ENCODE assay signal across 8 cellular contexts in genomic region chr9:15142903-15143534, GRCh38.
DNase-seq lines count a peak whose midpoint lies in the region; ATAC-seq and TF ChIP-seq lines count a peak whose summit lies in the region.

No MANE protein-coding gene starts in this region.

- H3K4me1 ChIP-seq in MM.1S (ENCODE audit: low read length) (no peaks in the 10 kb centered on the region), neural progenitor cell (peaks cover 28% of the 10 kb centered on the region)

- H3K9me3 ChIP-seq in MM.1S (replicated peaks; ENCODE audit: insufficient read depth, low read length) (no peaks in the 10 kb centered on the region), neural progenitor cell (ENCODE audit: low read depth) (no peaks in the 10 kb centered on the region)

- peaks cover 2% of the 10 kb centered on the region for H3K27me3 Mint-ChIP-seq in neural progenitor cell (ENCODE audit: insufficient read depth, low read depth)

- H3K27me3 ChIP-seq in MM.1S (replicated peaks; ENCODE audit: insufficient read depth, low read length) (no peaks in the 10 kb centered on the region), neural progenitor cell (no peaks in the 10 kb centered on the region)

- H3F3A ChIP-seq in MM.1S (ENCODE audit: insufficient read depth, low read length), result no peaks in the 10 kb centered on the region
- H3F3A ChIP-seq in neural progenitor cell (ENCODE audit: low read depth), result peaks cover 21% of the 10 kb centered on the region

- H3K9me2 ChIP-seq in MM.1S (replicated peaks; ENCODE audit: insufficient read depth, low read length), result no peaks in the 10 kb centered on the region

- no peaks in the 10 kb centered on the region for H3K36me3 ChIP-seq in MM.1S (replicated peaks; ENCODE audit: insufficient read depth, low read length)
- H3K36me3 ChIP-seq in neural progenitor cell, result no peaks in the 10 kb centered on the region

- no peak overlapping the region for H3K9ac ChIP-seq in MM.1S (ENCODE audit: low read length)
- H3K9ac ChIP-seq in neural progenitor cell, result no peak overlapping the region

- H3K27ac ChIP-seq in MM.1S (ENCODE audit: low read length), result no peak overlapping the region
- no peak overlapping the region for H3K27ac ChIP-seq in neural progenitor cell

- H3K4me1 Mint-ChIP-seq in neural progenitor cell, result peaks cover 20% of the 10 kb centered on the region

- H2AFZ ChIP-seq in MM.1S (ENCODE audit: low read length) (no peak overlapping the region), neural progenitor cell (replicated peaks) (no peak overlapping the region)

- H3K4me2 ChIP-seq in MM.1S (ENCODE audit: low read depth, low read length) (no peak overlapping the region), neural progenitor cell (no peak overlapping the region)

- H3K4me3 ChIP-seq in AG09309 (ENCODE audit: control insufficient read depth, low read depth, low read length) (no peak overlapping the region), GM12875 (ENCODE audit: low read depth, low read length) (no peak overlapping the region), MM.1S (ENCODE audit: low read length) (no peak overlapping the region), fibroblast of mammary gland (ENCODE audit: control insufficient read depth, low read depth, low read length) (no peak overlapping the region), neural progenitor cell (no peak overlapping the region)

- H4K20me1 ChIP-seq in MM.1S (ENCODE audit: insufficient read depth, low read length) (no peaks in the 10 kb centered on the region), neural progenitor cell (ENCODE audit: low read depth) (no peaks in the 10 kb centered on the region)

- no peaks in the 10 kb centered on the region for H3K9me3 Mint-ChIP-seq in neural progenitor cell

- peak; percentile 81 for TF ChIP-seq CTCF in AG09309 (IDR thresholded peaks at IDR 0.05; ENCODE audit: control insufficient read depth, insufficient read depth, low read depth, low read length, missing control alignments)
- TF ChIP-seq CTCF in GM12875 (IDR thresholded peaks at IDR 0.05; ENCODE audit: borderline replicate concordance, insufficient read depth, low read depth, low read length), result peak; percentile 75
- TF ChIP-seq CTCF in MM.1S (IDR thresholded peaks at IDR 0.05; ENCODE audit: low read length), result peak; percentile 66
- TF ChIP-seq CTCF in fibroblast of mammary gland (conservative IDR thresholded peaks at IDR 0.05; ENCODE audit: control insufficient read depth, insufficient read depth, low read depth, low read length), result peak; percentile 93
- peak; percentile 82 for TF ChIP-seq CTCF in neural progenitor cell (IDR thresholded peaks at IDR 0.05)

- H3K27ac Mint-ChIP-seq in neural progenitor cell, result no peak overlapping the region

- no peak overlapping the region for H3K4me3 Mint-ChIP-seq in neural progenitor cell

- DNase-seq in AG09309 (ENCODE audit: low read depth) (no peak), MM.1S (peak; percentile 20), SW480 (ENCODE audit: low spot score) (peak; percentile 65), fibroblast of mammary gland (ENCODE audit: low read depth) (peak; percentile 74), neural progenitor cell (ENCODE audit: low spot score) (peak; percentile 69)

- no peaks in the 10 kb centered on the region for H3K36me3 Mint-ChIP-seq in neural progenitor cell

- H3K79me2 ChIP-seq in MM.1S (ENCODE audit: low read length) (no peaks in the 10 kb centered on the region), neural progenitor cell (ENCODE audit: low read depth) (no peaks in the 10 kb centered on the region)

- ATAC-seq in HG02571 (IDR thresholded peaks at IDR 0.05; ENCODE audit: unreplicated experiment) (peak; percentile 93), GM19455 (IDR thresholded peaks at IDR 0.05; ENCODE audit: unreplicated experiment) (no peak)
